ENCODE assay signal across 10 cellular contexts in genomic region chr16:1980026-1980769, GRCh38. TPM values are rescaled to one million over a fixed set of nuclear protein-coding genes. Genes with fewer than 3 reads are reported as not detected.
DNase-seq lines count a peak whose midpoint lies in the region; ATAC-seq, FAIRE-seq and TF ChIP-seq lines count a peak whose summit lies in the region.
"Had no signal": no experiment of that assay in that cellular context is flagged by ENCODE, and none has a peak within 500 bp of the region (broad histone marks: within the 10 kb centered on the region; RNA-seq: fewer than 3 reads in every experiment).

No MANE protein-coding gene starts in this region.

- TF ChIP-seq EP300 in HepG2 (IDR thresholded peaks at IDR 0.05; ENCODE audit: low read depth in 2 of 2, low read length in 2 of 2) (no peak), HepG2 (CRISPR knock-in tag; IDR thresholded peaks at IDR 0.05; ENCODE audit: borderline replicate concordance) (no peak), transverse colon (IDR thresholded peaks at IDR 0.05; ENCODE audit: low read depth) (no peak)

- in situ Hi-C loops in HepG2 (cut with HindIII; ENCODE audit: extremely low pct_ligation_motif_present, low pct_unique_long_range_greater_than_20kb) = no loop called here
- in situ Hi-C loops in transverse colon (cut with MboI; ENCODE audit: low pct_ligation_motif_present in 1 of 4, low pct_unique_long_range_greater_than_20kb in 1 of 4, low sequenced_read_pairs in 3 of 4) = no loop called here

- no peak overlapping the region for H3K27ac ChIP-seq in HepG2 (ENCODE audit: extremely low read length, insufficient read depth, low read length)
- no peak overlapping the region for H3K27ac ChIP-seq in right lobe of liver
- H3K27ac ChIP-seq in esophagus squamous epithelium = peak overlapping the region; percentile 52 to 83 (median 80)
- H3K27ac ChIP-seq in transverse colon = peak overlapping the region; percentile 91 to 95 (median 93)
- no peak overlapping the region for H3K27ac ChIP-seq in ascending aorta

- H3K27me3 ChIP-seq in HepG2 (ENCODE audit: control insufficient read depth in 1 of 2, insufficient read depth in 2 of 2, low read length in 2 of 2) (no peaks in the 10 kb centered on the region), right lobe of liver (no peaks in the 10 kb centered on the region), esophagus squamous epithelium (peaks cover 0 to 84% (median 13%) of the 10 kb centered on the region in 4 donors), transverse colon (peaks cover 44% of the 10 kb centered on the region), ascending aorta (peaks cover 17% of the 10 kb centered on the region)

- TF ChIP-seq CTCF in HepG2 (CRISPR knock-in tag; IDR thresholded peaks at IDR 0.05) (no peak), right lobe of liver (IDR thresholded peaks at IDR 0.05) (no peak), esophagus squamous epithelium (IDR thresholded peaks at IDR 0.05) (no peak), transverse colon (IDR thresholded peaks at IDR 0.05) (no peak), ascending aorta (IDR thresholded peaks at IDR 0.05) (no peak)

- intact Hi-C loops in HepG2 (cut with micrococcal nuclease; ENCODE audit: unreplicated experiment) = no loop called here
- intact Hi-C loops in right lobe of liver (cut with DNase I) = no loop called here
- intact Hi-C loops in esophagus squamous epithelium (cut with DNase I) = no loop called here
- intact Hi-C loops in transverse colon (cut with DNase I; ENCODE audit: low total_unique reads) = loop anchor here (10.0 kb wide), 1 partner anchor 685 kb away; no protein-coding TSS in a partner anchor
- intact Hi-C loops in ascending aorta (cut with DNase I) = no loop called here

- H3K9me3 ChIP-seq in HepG2 (ENCODE audit: low read length) (no peaks in the 10 kb centered on the region), right lobe of liver (no peaks in the 10 kb centered on the region), esophagus squamous epithelium (no peaks in the 10 kb centered on the region), transverse colon (no peaks in the 10 kb centered on the region), ascending aorta (no peaks in the 10 kb centered on the region)

- no peak overlapping the region for H2AFZ ChIP-seq in HepG2 (ENCODE audit: low read length)

- no peaks in the 10 kb centered on the region for H4K20me1 ChIP-seq in HepG2 (ENCODE audit: insufficient read depth, low read length)

- H3K4me2 ChIP-seq in HepG2 (ENCODE audit: low read depth, low read length) = no peak overlapping the region

- TF ChIP-seq POLR2A in HepG2 (IDR thresholded peaks at IDR 0.05; ENCODE audit: insufficient read depth in 1 of 2, low read depth in 2 of 2, low read length in 2 of 2) (0 out of 4 replicates have a peak, but pooled peaks of 1 of the 2 experiments have one; percentile 9), right lobe of liver (IDR thresholded peaks at IDR 0.05) (no peak), esophagus squamous epithelium (IDR thresholded peaks at IDR 0.05) (no peak), transverse colon (IDR thresholded peaks at IDR 0.05) (peak; percentile 16)

- peaks cover 25% of the 10 kb centered on the region for H3K4me1 ChIP-seq in HepG2 (ENCODE audit: insufficient read depth, low read length)
- peaks cover 0 to 16% (median 8%) of the 10 kb centered on the region in 4 donors for H3K4me1 ChIP-seq in right lobe of liver
- peaks cover 35 to 79% (median 36%) of the 10 kb centered on the region in 3 donors for H3K4me1 ChIP-seq in esophagus squamous epithelium
- H3K4me1 ChIP-seq in transverse colon = peaks cover 13 to 56% (median 48%) of the 10 kb centered on the region in 4 donors
- H3K4me1 ChIP-seq in ascending aorta = peaks cover 8 to 11% of the 10 kb centered on the region in 2 donors

- no peak overlapping the region for H3K9ac ChIP-seq in HepG2 (ENCODE audit: insufficient read depth, low read depth, low read length)

- no peak overlapping the region for H3K4me3 ChIP-seq in HepG2 (replicated peaks in 1 of 3; ENCODE audit: insufficient read depth in 1 of 3, low read depth in 2 of 3, low read length in 3 of 3)
- no peak overlapping the region for H3K4me3 ChIP-seq in right lobe of liver
- H3K4me3 ChIP-seq in esophagus squamous epithelium = peak overlapping the region; percentile 36 to 50 (median 44)
- H3K4me3 ChIP-seq in transverse colon = peak overlapping the region in 3 of 4 donors; percentile 4 to 47 (median 39)
- no peak overlapping the region for H3K4me3 ChIP-seq in ascending aorta

- peaks cover 6% of the 10 kb centered on the region for H3K79me2 ChIP-seq in HepG2 (ENCODE audit: insufficient read depth, low read length)

- WGBS in HepG2 (ENCODE audit: low lambda C conversion rate) = 94% methylated on average over 20 of the region's 53 CpGs
- 52% methylated on average over 3 of the region's 53 CpGs for WGBS in right lobe of liver (ENCODE audit: insufficient coverage, low coverage, low lambda C conversion rate, missing lambda C conversion rate)
- WGBS in esophagus squamous epithelium, 2 donors = 0 to 2% methylated on average over 9 to 21 of the region's 53 CpGs
- 10% methylated on average over 48 of the region's 53 CpGs; no CpG with 5 or more reads in 1 of the 2 donors for WGBS in transverse colon (ENCODE audit: low coverage in 1 of 2), 2 donors

- BruUV-seq in HepG2 (replicated peaks; lab: Mats Ljungman, UMichigan) = no TSS peak

- CTCF ChIA-PET in HepG2 (lab: Yijun Ruan, JAX; ENCODE audit: low intra/inter-chr PET ratio, low total read pairs) = no interaction called here

- ATAC-seq in HepG2 = no peak
- no peak for ATAC-seq in right lobe of liver

- peaks cover 13 to 23% of the 10 kb centered on the region in 2 experiments; a peak in 3 of 5 replicates for H3K36me3 ChIP-seq in HepG2 (replicated peaks in 1 of 2; ENCODE audit: control insufficient read depth in 1 of 2, insufficient read depth in 2 of 2, low read length in 2 of 2)
- H3K36me3 ChIP-seq in right lobe of liver = peaks cover 0 to 27% (median 10%) of the 10 kb centered on the region in 4 donors
- peaks cover 28 to 37% (median 31%) of the 10 kb centered on the region in 3 donors for H3K36me3 ChIP-seq in esophagus squamous epithelium
- H3K36me3 ChIP-seq in transverse colon = peaks cover 0 to 12% (median 7%) of the 10 kb centered on the region in 4 donors
- peaks cover 34 to 38% of the 10 kb centered on the region in 2 donors for H3K36me3 ChIP-seq in ascending aorta

- no peak for DNase-seq in HepG2 (ENCODE audit: low spot score)
- DNase-seq in right lobe of liver = no peak
- DNase-seq in esophagus squamous epithelium (lab: John Stamatoyannopoulos, UW) = no peak
- DNase-seq in transverse colon = no peak
- no peak for DNase-seq in ascending aorta (ENCODE audit: low spot score in 2 of 2)
- no peak for DNase-seq in GDM1 (lab: John Stamatoyannopoulos, UW)
- DNase-seq: activated T-cell treated with anti-CD3 and anti-CD28 coated beads for 4 hours, Kasumi-1 had no signal

- POLR2A ChIA-PET in HepG2 (lab: Yijun Ruan, JAX) = interaction anchor here (6.8 kb wide), 1 partner anchor 16 kb away, joined by 62 read pairs; the partner anchor contains the start of gene RPS2

- no peak for TF ChIP-seq RAD21 in HepG2 (CRISPR knock-in tag; IDR thresholded peaks at IDR 0.05)

- FAIRE-seq in HepG2 (lab: Jason Lieb, UNC) = no peak

RNA-seq across cellular contexts. Expression of gene NOXO1, which starts 1.1 kb away (rescaled TPM):
- total RNA-seq in HepG2 (2016; rRNA removed; fragmentation: Illumina TruSeq; extraction: Trizol) (0.21 and 1.4 TPM in 2 replicates), right lobe of liver (1 to 10 TPM in 1 of 6 experiments, under 1 TPM in 3, not detected in 2; 0.51 to 1.3 (median 0.60) TPM), esophagus squamous epithelium (1 to 10 TPM in 2 of 4 donors, under 1 TPM in 2; 0.38 to 4.2 (median 1.8) TPM), transverse colon (10 to 100 TPM in 3 of 4 donors, 1 to 10 TPM in 1; 4.2 to 29.8 (median 19.4) TPM), ascending aorta (not detected)
- total RNA-seq in HepG2 (2016; cell fraction: cytosol; rRNA removed; fragmentation: Illumina TruSeq; extraction: Trizol; ENCODE audit: low read depth) = 0.40 and 0.97 TPM in 2 replicates
- 0.22 and 1.1 TPM in 2 replicates for total RNA-seq in HepG2 (2016; cell fraction: insoluble cytoplasmic fraction; rRNA removed; fragmentation: Illumina TruSeq; extraction: Trizol)
- total RNA-seq in HepG2 (2016; cell fraction: membrane; rRNA removed; fragmentation: Illumina TruSeq; extraction: Trizol) = 0.34 and 0.53 TPM in 2 replicates
- 2.4 and 3.1 TPM in 2 replicates for total RNA-seq in HepG2 (2016; cell fraction: nucleus; rRNA removed; fragmentation: Illumina TruSeq; extraction: Trizol)
- 0.69 and 1.4 TPM in 2 replicates for polyA plus RNA-seq in HepG2 (2011; rRNA removed)
- 0.14 and 0.25 TPM in 2 replicates for polyA plus RNA-seq in HepG2 (2011; cell fraction: cytosol; rRNA removed)
- polyA plus RNA-seq in HepG2 (2011; cell fraction: nucleus; rRNA removed) = 10.4 and 11.0 TPM in 2 replicates
- polyA plus RNA-seq in HepG2 (2012) = 0.12 and 0.55 TPM in 2 replicates
- 0.26 and 0.45 TPM in 2 replicates for polyA plus RNA-seq in HepG2 (2016; cell fraction: cytosol; fragmentation: Illumina TruSeq; extraction: Trizol; ENCODE audit: low read depth)
- polyA plus RNA-seq in HepG2 (2016; cell fraction: insoluble cytoplasmic fraction; fragmentation: Illumina TruSeq; extraction: Trizol; ENCODE audit: low read depth) = 0.52 and 0.62 TPM in 2 replicates
- polyA plus RNA-seq in HepG2 (2016; cell fraction: membrane; fragmentation: Illumina TruSeq; extraction: Trizol; ENCODE audit: low read depth) = 0.63 and 0.78 TPM in 2 replicates
- 7.2 and 9.5 TPM in 2 replicates for polyA plus RNA-seq in HepG2 (2016; cell fraction: nucleus; fragmentation: Illumina TruSeq; extraction: Trizol; ENCODE audit: insufficient read depth, low read depth)
- 0.12 and 0.28 TPM in 2 replicates for polyA minus RNA-seq in HepG2 (2011; rRNA and poly(A)+ RNA removed; ENCODE audit: low replicate concordance)
- polyA minus RNA-seq in HepG2 (2011; cell fraction: cytosol; rRNA and poly(A)+ RNA removed) = not detected in 2 replicates
- polyA minus RNA-seq in HepG2 (2011; cell fraction: nucleus; rRNA and poly(A)+ RNA removed) = 0.75 and 1.0 TPM in 2 replicates

RNA-seq across cellular contexts. Expression of gene GFER, which starts 3.8 kb away (rescaled TPM):
- total RNA-seq in HepG2 (2016; rRNA removed; fragmentation: Illumina TruSeq; extraction: Trizol) = 68.3 and 71.7 TPM in 2 replicates
- total RNA-seq in HepG2 (2016; cell fraction: cytosol; rRNA removed; fragmentation: Illumina TruSeq; extraction: Trizol; ENCODE audit: low read depth) = 42.3 and 42.4 TPM in 2 replicates
- total RNA-seq in HepG2 (2016; cell fraction: insoluble cytoplasmic fraction; rRNA removed; fragmentation: Illumina TruSeq; extraction: Trizol) = 71.7 and 77.6 TPM in 2 replicates
- total RNA-seq in HepG2 (2016; cell fraction: membrane; rRNA removed; fragmentation: Illumina TruSeq; extraction: Trizol) = 45.9 and 49.4 TPM in 2 replicates
- total RNA-seq in HepG2 (2016; cell fraction: nucleus; rRNA removed; fragmentation: Illumina TruSeq; extraction: Trizol) = 27.4 and 40.1 TPM in 2 replicates
- polyA plus RNA-seq in HepG2 (2011; rRNA removed) = 28.6 and 35.9 TPM in 2 replicates
- polyA plus RNA-seq in HepG2 (2011; cell fraction: cytosol; rRNA removed) = 25.2 and 31.0 TPM in 2 replicates
- polyA plus RNA-seq in HepG2 (2011; cell fraction: nucleus; rRNA removed) = 27.0 and 27.5 TPM in 2 replicates
- 28.9 and 37.4 TPM in 2 replicates for polyA plus RNA-seq in HepG2 (2012)
- 55.8 and 56.5 TPM in 2 replicates for polyA plus RNA-seq in HepG2 (2016; cell fraction: cytosol; fragmentation: Illumina TruSeq; extraction: Trizol; ENCODE audit: low read depth)
- 83.7 and 99.4 TPM in 2 replicates for polyA plus RNA-seq in HepG2 (2016; cell fraction: insoluble cytoplasmic fraction; fragmentation: Illumina TruSeq; extraction: Trizol; ENCODE audit: low read depth)
- polyA plus RNA-seq in HepG2 (2016; cell fraction: membrane; fragmentation: Illumina TruSeq; extraction: Trizol; ENCODE audit: low read depth) = 49.1 and 52.1 TPM in 2 replicates
- polyA plus RNA-seq in HepG2 (2016; cell fraction: nucleus; fragmentation: Illumina TruSeq; extraction: Trizol; ENCODE audit: insufficient read depth, low read depth) = 66.2 and 67.2 TPM in 2 replicates
- polyA minus RNA-seq in HepG2 (2011; rRNA and poly(A)+ RNA removed; ENCODE audit: low replicate concordance) = 12.3 and 20.5 TPM in 2 replicates
- polyA minus RNA-seq in HepG2 (2011; cell fraction: cytosol; rRNA and poly(A)+ RNA removed) = 16.4 and 18.5 TPM in 2 replicates
- 14.7 and 14.8 TPM in 2 replicates for polyA minus RNA-seq in HepG2 (2011; cell fraction: nucleus; rRNA and poly(A)+ RNA removed)
- total RNA-seq in right lobe of liver = 10 to 100 TPM; 16.1 to 18.6 (median 18.0) TPM
- 10 to 100 TPM in 2 of 4 donors, 1 to 10 TPM in 2; 5.6 to 30.4 (median 13.6) TPM for total RNA-seq in esophagus squamous epithelium
- total RNA-seq in transverse colon = 100 to 1,000 TPM in 1 of 4 donors, 10 to 100 TPM in 3; 29.9 to 117 (median 64.3) TPM
- 2.7 TPM for total RNA-seq in ascending aorta

RNA-seq across cellular contexts. Expression of gene TBL3, which starts 8.3 kb away (rescaled TPM):
- total RNA-seq in HepG2 (2016; rRNA removed; fragmentation: Illumina TruSeq; extraction: Trizol) (31.2 and 38.0 TPM in 2 replicates), right lobe of liver (10 to 100 TPM; 15.8 to 42.4 (median 18.1) TPM), esophagus squamous epithelium (10 to 100 TPM; 32.7 to 48.2 (median 36.7) TPM), transverse colon (10 to 100 TPM; 23.2 to 31.0 (median 28.2) TPM), ascending aorta (55.7 TPM)
- 6.2 and 6.3 TPM in 2 replicates for total RNA-seq in HepG2 (2016; cell fraction: cytosol; rRNA removed; fragmentation: Illumina TruSeq; extraction: Trizol; ENCODE audit: low read depth)
- total RNA-seq in HepG2 (2016; cell fraction: insoluble cytoplasmic fraction; rRNA removed; fragmentation: Illumina TruSeq; extraction: Trizol) = 28.7 and 44.0 TPM in 2 replicates
- 9.1 and 10.6 TPM in 2 replicates for total RNA-seq in HepG2 (2016; cell fraction: membrane; rRNA removed; fragmentation: Illumina TruSeq; extraction: Trizol)
- total RNA-seq in HepG2 (2016; cell fraction: nucleus; rRNA removed; fragmentation: Illumina TruSeq; extraction: Trizol) = 26.8 and 27.8 TPM in 2 replicates
- polyA plus RNA-seq in HepG2 (2011; rRNA removed) = 16.8 and 24.9 TPM in 2 replicates
- 16.1 and 29.4 TPM in 2 replicates for polyA plus RNA-seq in HepG2 (2011; cell fraction: cytosol; rRNA removed)
- polyA plus RNA-seq in HepG2 (2011; cell fraction: nucleus; rRNA removed) = 117 and 165 TPM in 2 replicates
- polyA plus RNA-seq in HepG2 (2012) = 19.7 and 30.1 TPM in 2 replicates
- 6.0 and 6.6 TPM in 2 replicates for polyA plus RNA-seq in HepG2 (2016; cell fraction: cytosol; fragmentation: Illumina TruSeq; extraction: Trizol; ENCODE audit: low read depth)
- polyA plus RNA-seq in HepG2 (2016; cell fraction: insoluble cytoplasmic fraction; fragmentation: Illumina TruSeq; extraction: Trizol; ENCODE audit: low read depth) = 21.7 and 29.9 TPM in 2 replicates
- 7.9 and 9.7 TPM in 2 replicates for polyA plus RNA-seq in HepG2 (2016; cell fraction: membrane; fragmentation: Illumina TruSeq; extraction: Trizol; ENCODE audit: low read depth)
- polyA plus RNA-seq in HepG2 (2016; cell fraction: nucleus; fragmentation: Illumina TruSeq; extraction: Trizol; ENCODE audit: insufficient read depth, low read depth) = 47.3 and 47.9 TPM in 2 replicates
- 72.5 and 77.5 TPM in 2 replicates for polyA minus RNA-seq in HepG2 (2011; rRNA and poly(A)+ RNA removed; ENCODE audit: low replicate concordance)
- polyA minus RNA-seq in HepG2 (2011; cell fraction: cytosol; rRNA and poly(A)+ RNA removed) = 26.4 and 31.2 TPM in 2 replicates
- polyA minus RNA-seq in HepG2 (2011; cell fraction: nucleus; rRNA and poly(A)+ RNA removed) = 18.5 and 19.3 TPM in 2 replicates

RNA-seq across cellular contexts. Expression of gene SYNGR3, which starts 9.6 kb away (rescaled TPM):
- 0.58 and 0.97 TPM in 2 replicates for total RNA-seq in HepG2 (2016; rRNA removed; fragmentation: Illumina TruSeq; extraction: Trizol)
- total RNA-seq in HepG2 (2016; cell fraction: cytosol; rRNA removed; fragmentation: Illumina TruSeq; extraction: Trizol; ENCODE audit: low read depth) = 1.1 and 1.2 TPM in 2 replicates
- 0.43 and 1.1 TPM in 2 replicates for total RNA-seq in HepG2 (2016; cell fraction: insoluble cytoplasmic fraction; rRNA removed; fragmentation: Illumina TruSeq; extraction: Trizol)
- 1.5 and 2.1 TPM in 2 replicates for total RNA-seq in HepG2 (2016; cell fraction: membrane; rRNA removed; fragmentation: Illumina TruSeq; extraction: Trizol)
- 0.84 and 0.85 TPM in 2 replicates for total RNA-seq in HepG2 (2016; cell fraction: nucleus; rRNA removed; fragmentation: Illumina TruSeq; extraction: Trizol)
- 5.7 and 7.4 TPM in 2 replicates for polyA plus RNA-seq in HepG2 (2011; rRNA removed)
- 4.4 and 4.8 TPM in 2 replicates for polyA plus RNA-seq in HepG2 (2011; cell fraction: cytosol; rRNA removed)
- polyA plus RNA-seq in HepG2 (2011; cell fraction: nucleus; rRNA removed) = 10.2 and 11.3 TPM in 2 replicates
- 2.5 and 5.3 TPM in 2 replicates for polyA plus RNA-seq in HepG2 (2012)
- polyA plus RNA-seq in HepG2 (2016; cell fraction: cytosol; fragmentation: Illumina TruSeq; extraction: Trizol; ENCODE audit: low read depth) = 1.00 and 1.2 TPM in 2 replicates
- polyA plus RNA-seq in HepG2 (2016; cell fraction: insoluble cytoplasmic fraction; fragmentation: Illumina TruSeq; extraction: Trizol; ENCODE audit: low read depth) = 0.64 and 0.72 TPM in 2 replicates
- polyA plus RNA-seq in HepG2 (2016; cell fraction: membrane; fragmentation: Illumina TruSeq; extraction: Trizol; ENCODE audit: low read depth) = 1.2 and 1.4 TPM in 2 replicates
- polyA plus RNA-seq in HepG2 (2016; cell fraction: nucleus; fragmentation: Illumina TruSeq; extraction: Trizol; ENCODE audit: insufficient read depth, low read depth) = 1.1 and 1.4 TPM in 2 replicates
- polyA minus RNA-seq in HepG2 (2011; rRNA and poly(A)+ RNA removed; ENCODE audit: low replicate concordance) = 6.2 and 7.1 TPM in 2 replicates
- 4.1 and 4.4 TPM in 2 replicates for polyA minus RNA-seq in HepG2 (2011; cell fraction: cytosol; rRNA and poly(A)+ RNA removed)
- polyA minus RNA-seq in HepG2 (2011; cell fraction: nucleus; rRNA and poly(A)+ RNA removed) = 1.3 and 2.1 TPM in 2 replicates
- total RNA-seq in right lobe of liver = under 1 TPM in 1 of 6 experiments, not detected in 5; 0.22 TPM
- total RNA-seq in esophagus squamous epithelium = 1 to 10 TPM in 2 of 4 donors, under 1 TPM in 1, not detected in 1; 0.38 to 1.0 (median 1.0) TPM
- total RNA-seq in transverse colon = 1 to 10 TPM in 3 of 4 donors, not detected in 1; 2.7 to 4.8 (median 2.9) TPM
- 0.32 TPM for total RNA-seq in ascending aorta

RNA-seq across cellular contexts. Expression of gene RNF151, which starts 13.5 kb away (rescaled TPM):
- not detected in 2 replicates for total RNA-seq in HepG2 (2016; rRNA removed; fragmentation: Illumina TruSeq; extraction: Trizol)
- total RNA-seq in HepG2 (2016; cell fraction: cytosol; rRNA removed; fragmentation: Illumina TruSeq; extraction: Trizol; ENCODE audit: low read depth) = not detected in 2 replicates
- total RNA-seq in HepG2 (2016; cell fraction: insoluble cytoplasmic fraction; rRNA removed; fragmentation: Illumina TruSeq; extraction: Trizol) = not detected in 2 replicates
- not detected in 2 replicates for total RNA-seq in HepG2 (2016; cell fraction: membrane; rRNA removed; fragmentation: Illumina TruSeq; extraction: Trizol)
- not detected in 2 replicates for total RNA-seq in HepG2 (2016; cell fraction: nucleus; rRNA removed; fragmentation: Illumina TruSeq; extraction: Trizol)
- polyA plus RNA-seq in HepG2 (2011; rRNA removed) = not detected in 2 replicates
- 0.09 TPM in 1 of 2 replicates, not detected in the other for polyA plus RNA-seq in HepG2 (2011; cell fraction: cytosol; rRNA removed)
- polyA plus RNA-seq in HepG2 (2011; cell fraction: nucleus; rRNA removed) = 0.50 TPM in 1 of 2 replicates, not detected in the other
- not detected in 2 replicates for polyA plus RNA-seq in HepG2 (2012)
- polyA plus RNA-seq in HepG2 (2016; cell fraction: cytosol; fragmentation: Illumina TruSeq; extraction: Trizol; ENCODE audit: low read depth) = not detected in 2 replicates
- not detected in 2 replicates for polyA plus RNA-seq in HepG2 (2016; cell fraction: insoluble cytoplasmic fraction; fragmentation: Illumina TruSeq; extraction: Trizol; ENCODE audit: low read depth)
- not detected in 2 replicates for polyA plus RNA-seq in HepG2 (2016; cell fraction: membrane; fragmentation: Illumina TruSeq; extraction: Trizol; ENCODE audit: low read depth)
- not detected in 2 replicates for polyA plus RNA-seq in HepG2 (2016; cell fraction: nucleus; fragmentation: Illumina TruSeq; extraction: Trizol; ENCODE audit: insufficient read depth, low read depth)
- polyA minus RNA-seq in HepG2 (2011; rRNA and poly(A)+ RNA removed; ENCODE audit: low replicate concordance) = 0.28 TPM in 1 of 2 replicates, not detected in the other
- not detected in 2 replicates for polyA minus RNA-seq in HepG2 (2011; cell fraction: cytosol; rRNA and poly(A)+ RNA removed)
- not detected in 2 replicates for polyA minus RNA-seq in HepG2 (2011; cell fraction: nucleus; rRNA and poly(A)+ RNA removed)
- total RNA-seq in right lobe of liver = not detected
- total RNA-seq in esophagus squamous epithelium = not detected
- not detected for total RNA-seq in transverse colon
- total RNA-seq in ascending aorta = not detected
- total RNA-seq: skeletal muscle tissue had no signal
- polyA plus RNA-seq: BJ had no signal

Comparison
In these comparisons a context has a peak if more than half of its experiments do, and no peak if none do; other contexts are left out.
1. H3K27ac ChIP-seq: peak in esophagus squamous epithelium (4 of 4) and transverse colon (4 of 4); none in HepG2 (single experiment), right lobe of liver (0 of 3) and ascending aorta (0 of 2).
2. H3K4me3 ChIP-seq: peak in esophagus squamous epithelium (4 of 4) and transverse colon (3 of 4); none in HepG2 (0 of 3), right lobe of liver (0 of 3) and ascending aorta (0 of 2).